Comparison of ENCODE assay signal across 9 cellular contexts in the genomic region with DNA sequence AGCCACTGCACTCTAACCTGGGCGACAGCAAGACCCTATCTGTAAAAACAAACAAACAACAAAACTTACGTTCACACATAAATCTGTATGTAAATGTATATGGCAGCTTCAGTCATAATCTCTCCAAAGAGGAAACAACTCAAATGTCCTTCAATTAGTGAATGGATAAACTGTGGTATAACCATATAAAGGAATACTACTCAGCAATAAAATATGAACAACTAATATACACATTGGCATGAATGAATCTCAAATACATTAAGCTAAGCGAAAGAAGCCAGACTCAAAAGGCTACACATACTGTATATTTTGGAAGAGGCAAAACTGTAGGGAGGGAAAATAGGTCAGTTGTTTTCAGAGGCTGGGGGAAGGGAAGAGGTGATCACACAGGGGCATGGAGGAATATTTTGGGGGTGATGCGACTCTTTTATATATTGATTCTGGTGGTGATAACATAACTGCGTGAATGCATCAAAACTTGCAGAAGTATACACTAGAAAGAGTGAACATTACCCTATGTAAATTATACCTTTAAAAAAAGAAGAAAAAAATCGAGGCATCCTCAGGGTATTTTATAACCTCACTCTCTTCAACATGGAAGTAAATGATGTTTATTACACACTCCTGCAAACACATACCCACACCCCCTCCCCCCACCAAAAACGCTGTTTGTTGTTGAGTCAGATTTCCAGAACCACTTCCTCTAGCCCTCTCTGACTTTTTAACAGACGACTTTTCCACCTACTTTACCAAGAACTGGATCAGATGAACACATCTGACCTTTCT. TPM values are rescaled to one million over a fixed set of nuclear protein-coding genes. Genes with fewer than 3 reads are reported as not detected.
A peak's percentile ranks its signal among the peaks of the same experiment; 100 is the strongest.
DNase-seq lines count a peak whose midpoint lies in the region; ATAC-seq, FAIRE-seq and TF ChIP-seq lines count a peak whose summit lies in the region.
"Had no signal": no experiment of that assay in that cellular context is flagged by ENCODE, and none has a peak within 500 bp of the region (broad histone marks: within the 10 kb centered on the region; RNA-seq: fewer than 3 reads in every experiment).

No MANE protein-coding gene starts in this region.

- peak; percentile 55 for DNase-seq in KBM-7
- peak; percentile 84 for DNase-seq in activated CD4-positive, alpha-beta memory T cell treated with anti-CD3 and anti-CD28 coated beads, Interleukin-2, amount 10 ng/mL, durations not matched to agents 7 days and 5 days
- DNase-seq in keratinocyte (ENCODE audit: low read depth, low spot score): no peak
- DNase-seq in HuH-7.5 (ENCODE audit: low spot score): no peak
- no peak for DNase-seq in left cardiac atrium
- DNase-seq in endodermal cell: no peak
- DNase-seq: NCI-H1105 had no signal

- dilution Hi-C loops in keratinocyte (cut with MboI; ENCODE audit: extremely low pct_ligation_motif_present, low sequenced_read_pairs): no loop called here

- peak overlapping the region; percentile 22 for H3K4me2 ChIP-seq in keratinocyte (ENCODE audit: control insufficient read depth, extremely low read depth, insufficient read depth, low read depth, low read length)

- intact Hi-C loops in left cardiac atrium (cut with DNase I): no loop called here

- in situ Hi-C loops in KBM-7 (cut with MboI; ENCODE audit: low pct_unique_long_range_greater_than_20kb, low sequenced_read_pairs): no loop called here

- H3K4me3 ChIP-seq in ACC112 (ENCODE audit: low read depth, low read length) (peak overlapping the region; percentile 24; the same call in 1 of the 2 replicates), keratinocyte (ENCODE audit: control insufficient read depth in 2 of 3, extremely low read depth in 1 of 3, insufficient read depth in 2 of 3, low read depth in 1 of 3, low read length in 3 of 3) (no peak overlapping the region), endodermal cell (ENCODE audit: low read length) (no peak overlapping the region)

- H3K4me3 Mint-ChIP-seq in activated CD4-positive, alpha-beta memory T cell treated with anti-CD3 and anti-CD28 coated beads, Interleukin-2, amount 10 ng/mL, durations not matched to agents 7 days and 5 days: peak overlapping the region; percentile 3
- H3K4me3 Mint-ChIP-seq in endodermal cell: no peak overlapping the region

- H3K27me3 ChIP-seq in ACC112 (ENCODE audit: insufficient read depth, low read length): no peaks in the 10 kb centered on the region
- no peaks in the 10 kb centered on the region for H3K27me3 ChIP-seq in keratinocyte (ENCODE audit: control insufficient read depth, extremely low read depth, insufficient read depth, low read length)
- H3K27me3 ChIP-seq in endodermal cell (ENCODE audit: control insufficient read depth, insufficient read depth, low read length, poor library complexity, severe bottlenecking): no peaks in the 10 kb centered on the region

- H3K9me3 ChIP-seq in keratinocyte (ENCODE audit: control insufficient read depth, low read depth, low read length): no peaks in the 10 kb centered on the region
- no peaks in the 10 kb centered on the region for H3K9me3 ChIP-seq in endodermal cell (ENCODE audit: control insufficient read depth, low read length)

- peaks cover 3% of the 10 kb centered on the region for H3K36me3 Mint-ChIP-seq in activated CD4-positive, alpha-beta memory T cell treated with anti-CD3 and anti-CD28 coated beads, Interleukin-2, amount 10 ng/mL, durations not matched to agents 7 days and 5 days (ENCODE audit: low read depth)
- no peaks in the 10 kb centered on the region for H3K36me3 Mint-ChIP-seq in endodermal cell (ENCODE audit: low read depth)

- peak overlapping the region; percentile 82 for H3K27ac Mint-ChIP-seq in activated CD4-positive, alpha-beta memory T cell treated with anti-CD3 and anti-CD28 coated beads, Interleukin-2, amount 10 ng/mL, durations not matched to agents 7 days and 5 days
- no peak overlapping the region for H3K27ac Mint-ChIP-seq in endodermal cell

- peaks cover 10% of the 10 kb centered on the region for H3K27me3 Mint-ChIP-seq in activated CD4-positive, alpha-beta memory T cell treated with anti-CD3 and anti-CD28 coated beads, Interleukin-2, amount 10 ng/mL, durations not matched to agents 7 days and 5 days
- peaks cover 7% of the 10 kb centered on the region for H3K27me3 Mint-ChIP-seq in endodermal cell (ENCODE audit: insufficient read depth)

- H3K79me2 ChIP-seq in ACC112 (ENCODE audit: control insufficient read depth, insufficient read depth, low read length, unreplicated experiment): no peaks in the 10 kb centered on the region
- H3K79me2 ChIP-seq in keratinocyte (ENCODE audit: control insufficient read depth, insufficient read depth, low read length): no peaks in the 10 kb centered on the region

- TF ChIP-seq CTCF in keratinocyte (optimal IDR thresholded peaks at IDR 0.05 in 1 of 3, IDR thresholded peaks at IDR 0.05 in 1 of 3, conservative IDR thresholded peaks at IDR 0.05 in 1 of 3; ENCODE audit: extremely low read depth in 1 of 3, insufficient read depth in 2 of 3, low read length in 3 of 3): no peak
- TF ChIP-seq CTCF in endodermal cell (conservative IDR thresholded peaks at IDR 0.05): no peak

- H3K4me1 Mint-ChIP-seq in activated CD4-positive, alpha-beta memory T cell treated with anti-CD3 and anti-CD28 coated beads, Interleukin-2, amount 10 ng/mL, durations not matched to agents 7 days and 5 days: peaks cover 55% of the 10 kb centered on the region
- H3K4me1 Mint-ChIP-seq in endodermal cell: peaks cover 15% of the 10 kb centered on the region

- H2AFZ ChIP-seq in ACC112 (ENCODE audit: low read length, unreplicated experiment) (no peak overlapping the region), keratinocyte (ENCODE audit: control insufficient read depth, low read length) (no peak overlapping the region)

- CTCF ChIA-PET in activated CD4-positive, alpha-beta memory T cell treated with anti-CD3 and anti-CD28 coated beads, Interleukin-2, amount 10 ng/mL, durations not matched to agents 7 days and 5 days (lab: Charles Lee): no interaction called here

- H3K4me1 ChIP-seq in ACC112 (ENCODE audit: control insufficient read depth, insufficient read depth, low read length, unreplicated experiment) (peaks cover 36% of the 10 kb centered on the region), keratinocyte (ENCODE audit: control insufficient read depth, extremely low read depth, insufficient read depth, low read length) (peaks cover 27% of the 10 kb centered on the region), endodermal cell (ENCODE audit: control insufficient read depth, insufficient read depth, low read length) (peaks cover 6% of the 10 kb centered on the region)

- ATAC-seq in GM18520 (IDR thresholded peaks at IDR 0.05; ENCODE audit: unreplicated experiment) (no peak), left cardiac atrium (no peak)

- 29 to 54% methylated on average over 3 to 6 of the region's 8 CpGs for WGBS in endodermal cell (ENCODE audit: insufficient coverage in 1 of 2, insufficient read length in 1 of 2), 2 experiments

- H4K20me1 ChIP-seq in keratinocyte (ENCODE audit: control insufficient read depth, extremely low read depth, insufficient read depth, low read length): no peaks in the 10 kb centered on the region

- no peaks in the 10 kb centered on the region for H3K36me3 ChIP-seq in ACC112 (ENCODE audit: insufficient read depth, low read length)
- no peaks in the 10 kb centered on the region for H3K36me3 ChIP-seq in keratinocyte (ENCODE audit: control insufficient read depth in 2 of 2, extremely low read depth in 1 of 2, insufficient read depth in 2 of 2, low read length in 2 of 2)
- H3K36me3 ChIP-seq in endodermal cell (ENCODE audit: control insufficient read depth, insufficient read depth, low read length): no peaks in the 10 kb centered on the region

- H3K9me1 ChIP-seq in keratinocyte (ENCODE audit: control insufficient read depth, extremely low read depth, insufficient read depth, low read length): no peaks in the 10 kb centered on the region

- POLR2A ChIA-PET in activated CD4-positive, alpha-beta memory T cell treated with anti-CD3 and anti-CD28 coated beads, Interleukin-2, amount 10 ng/mL, durations not matched to agents 7 days and 5 days (lab: Charles Lee): interaction anchor here (0.6 kb wide), 1 partner anchor 255 kb away, joined by 4 read pairs; no protein-coding TSS in a partner anchor

- H3K9me3 Mint-ChIP-seq in activated CD4-positive, alpha-beta memory T cell treated with anti-CD3 and anti-CD28 coated beads, Interleukin-2, amount 10 ng/mL, durations not matched to agents 7 days and 5 days: no peaks in the 10 kb centered on the region
- no peaks in the 10 kb centered on the region for H3K9me3 Mint-ChIP-seq in endodermal cell

- FAIRE-seq in keratinocyte (lab: Jason Lieb, UNC): peak; percentile 58

- H3K9ac ChIP-seq in keratinocyte (ENCODE audit: control insufficient read depth, extremely low read depth, insufficient read depth, low read length) (no peak overlapping the region), endodermal cell (ENCODE audit: extremely low read depth, low read length, poor library complexity, severe bottlenecking) (no peak overlapping the region)

- peak overlapping the region; percentile 84 for H3K27ac ChIP-seq in ACC112 (ENCODE audit: low read depth, low read length)
- no peak overlapping the region for H3K27ac ChIP-seq in keratinocyte (ENCODE audit: control insufficient read depth, insufficient read depth, low read length)
- H3K27ac ChIP-seq in endodermal cell (ENCODE audit: low read depth, low read length): no peak overlapping the region

RNA-seq across cellular contexts. Expression of gene SMOX, which starts 18.0 kb away (rescaled TPM):
- total RNA-seq in activated CD4-positive, alpha-beta memory T cell treated with anti-CD3 and anti-CD28 coated beads, Interleukin-2, amount 10 ng/mL, durations not matched to agents 7 days and 5 days: 10 to 100 TPM; 10.6 to 12.5 TPM
- polyA plus RNA-seq in keratinocyte: 2.0 to 4.3 TPM (median 2.6 TPM) in 3 replicates
- polyA plus RNA-seq in keratinocyte (2011; ENCODE audit: low read depth): 4.9 TPM
- polyA plus RNA-seq in keratinocyte (2011; cell fraction: cytosol; rRNA removed): 2.5 and 5.3 TPM in 2 replicates
- polyA plus RNA-seq in keratinocyte (2011; cell fraction: nucleus; rRNA removed): 5.6 and 7.2 TPM in 2 replicates
- polyA plus RNA-seq in keratinocyte (2012; ENCODE audit: low replicate concordance): 8.6 and 13.6 TPM in 2 replicates
- polyA minus RNA-seq in keratinocyte: 0.89 to 9.2 TPM (median 2.3 TPM) in 3 replicates
- polyA minus RNA-seq in keratinocyte (2011; cell fraction: cytosol; rRNA and poly(A)+ RNA removed): 7.9 TPM
- polyA minus RNA-seq in keratinocyte (2011; cell fraction: nucleus; rRNA and poly(A)+ RNA removed): 1.9 and 3.1 TPM in 2 replicates
- 1 to 10 TPM; 3.7 to 4.8 TPM for total RNA-seq in left cardiac atrium
- total RNA-seq in endodermal cell: 10 to 100 TPM; 17.6 to 18.2 TPM
- polyA plus RNA-seq in endodermal cell (2013, experiment 1 of 2): 17.2 TPM
- 14.0 TPM for polyA plus RNA-seq in endodermal cell (2013, experiment 2 of 2)

Comparison
In these comparisons a context has a peak if more than half of its experiments do, and no peak if none do; other contexts are left out.
1. DNase-seq: peak in KBM-7 (single experiment) and activated CD4-positive, alpha-beta memory T cell treated with anti-CD3 and anti-CD28 coated beads, Interleukin-2, amount 10 ng/mL, durations not matched to agents 7 days and 5 days (single experiment); none in keratinocyte (single experiment), HuH-7.5 (single experiment), left cardiac atrium (single experiment) and endodermal cell (single experiment).